Comparison of ENCODE assay signal across 18 cellular contexts in genomic region chr3:82938821-82939328, GRCh38.
"Had no signal": no experiment of that assay in that cellular context is flagged by ENCODE, and none has a peak within 500 bp of the region (broad histone marks: within the 10 kb centered on the region; RNA-seq: fewer than 3 reads in every experiment).

No MANE protein-coding gene starts in this region.

- H3K27me3 ChIP-seq: gastrocnemius medialis, thyroid gland had no signal

- DNase-seq: activated CD4-positive, alpha-beta T cell treated with anti-CD3 and anti-CD28 coated beads, Interleukin-2, amount 50 U/mL, for 48 hours; activated CD4-positive, CD25-positive, alpha-beta regulatory T cell treated with anti-CD3 and anti-CD28 coated beads, Interleukin-2, amount 50 U/mL, for 72 hours; activated CD8-positive, alpha-beta memory T cell treated with anti-CD3 and anti-CD28 coated beads, Interleukin-2, amount 10 ng/mL, durations not matched to agents 7 days and 5 days; activated naive CD4-positive, alpha-beta T cell treated with anti-CD3 and anti-CD28 coated beads for 36 hours; caudate nucleus; cortex of kidney; effector CD8-positive, alpha-beta T cell; kidney glomerular epithelial cell; mammary epithelial cell; SIG-M5; stimulated activated CD4-positive, alpha-beta T cell treated with anti-CD3 and anti-CD28 coated beads, Interleukin-4, amount 100 ng/mL, for 1 hour; stimulated activated CD8-positive, alpha-beta memory T cell treated with anti-CD3 and anti-CD28 coated beads, Interleukin-4, amount 100 ng/mL, for 48 hours; thyroid gland had no signal

- H3K9me3 ChIP-seq: gastrocnemius medialis, prostate gland, thyroid gland had no signal

- H3K27ac ChIP-seq: epithelial cell of prostate, gastrocnemius medialis, prostate gland, thyroid gland had no signal

- H3K4me1 ChIP-seq: gastrocnemius medialis, prostate gland, thyroid gland had no signal

- H3K27me3 Mint-ChIP-seq: activated CD8-positive, alpha-beta memory T cell treated with anti-CD3 and anti-CD28 coated beads, Interleukin-2, amount 10 ng/mL, durations not matched to agents 7 days and 5 days; naive thymus-derived CD8-positive, alpha-beta T cell had no signal

- H3K27ac Mint-ChIP-seq: activated CD8-positive, alpha-beta memory T cell treated with anti-CD3 and anti-CD28 coated beads, Interleukin-2, amount 10 ng/mL, durations not matched to agents 7 days and 5 days; activated naive CD4-positive, alpha-beta T cell treated with anti-CD3 and anti-CD28 coated beads for 36 hours; naive thymus-derived CD8-positive, alpha-beta T cell had no signal

- H3K36me3 ChIP-seq: gastrocnemius medialis, prostate gland, thyroid gland had no signal

- H3K36me3 Mint-ChIP-seq: activated CD8-positive, alpha-beta memory T cell treated with anti-CD3 and anti-CD28 coated beads, Interleukin-2, amount 10 ng/mL, durations not matched to agents 7 days and 5 days; naive thymus-derived CD8-positive, alpha-beta T cell had no signal

- H3K4me1 Mint-ChIP-seq: activated CD8-positive, alpha-beta memory T cell treated with anti-CD3 and anti-CD28 coated beads, Interleukin-2, amount 10 ng/mL, durations not matched to agents 7 days and 5 days; naive thymus-derived CD8-positive, alpha-beta T cell had no signal

- ATAC-seq: activated CD8-positive, alpha-beta memory T cell treated with anti-CD3 and anti-CD28 coated beads, Interleukin-2, amount 10 ng/mL, durations not matched to agents 7 days and 5 days; gastrocnemius medialis; mucosa of descending colon; naive thymus-derived CD8-positive, alpha-beta T cell had no signal

- H3K4me3 ChIP-seq: gastrocnemius medialis, mucosa of descending colon, prostate gland, thyroid gland had no signal

- H3K4me3 Mint-ChIP-seq: activated CD8-positive, alpha-beta memory T cell treated with anti-CD3 and anti-CD28 coated beads, Interleukin-2, amount 10 ng/mL, durations not matched to agents 7 days and 5 days; activated naive CD4-positive, alpha-beta T cell treated with anti-CD3 and anti-CD28 coated beads for 36 hours; naive thymus-derived CD8-positive, alpha-beta T cell had no signal
